Comparison of ENCODE assay signal across 2 cellular contexts in genomic region chr1:115190766-115191165, GRCh38.
TF ChIP-seq lines count a peak whose summit lies in the region.

No MANE protein-coding gene starts in this region.

TF ChIP-seq in A549, 52 proteins besides CTCF, POLR2A, EP300 and RAD21:
- TF ChIP-seq HEYL (CRISPR knock-in tag; IDR thresholded peaks at IDR 0.05) = no peak
- no peak for TF ChIP-seq JUN (IDR thresholded peaks at IDR 0.05)
- 0 out of 2 replicates have a peak, but pooled peaks have one; percentile 17 for TF ChIP-seq MAX (IDR thresholded peaks at IDR 0.05)

TF ChIP-seq in HCT116, 20 proteins besides CTCF, POLR2A, EP300 and RAD21:
- TF ChIP-seq ATF3 (IDR thresholded peaks at IDR 0.05) (no peak), CEBPB (IDR thresholded peaks at IDR 0.05; ENCODE audit: low read depth) (no peak), YY1 (IDR thresholded peaks at IDR 0.05; ENCODE audit: extremely low read depth, insufficient replicate concordance, low read depth, low read length) (no peak), EGR1 (IDR thresholded peaks at IDR 0.05; ENCODE audit: low read depth) (no peak), ZBTB33 (IDR thresholded peaks at IDR 0.05; ENCODE audit: extremely low read depth, insufficient replicate concordance, low read length) (no peak), CBX3 (IDR thresholded peaks at IDR 0.05; ENCODE audit: low read depth) (no peak), SIN3A (IDR thresholded peaks at IDR 0.05; ENCODE audit: low read depth) (no peak), FOSL1 (IDR thresholded peaks at IDR 0.05; ENCODE audit: low read depth) (no peak), POLR2AphosphoS5 (IDR thresholded peaks at IDR 0.05; ENCODE audit: low read depth, low read length) (no peak)
TF ChIP-seq in HCT116: peak in this region for 0.
